Comparison of ENCODE assay signal across 9 cellular contexts in genomic region chr1:21490774-21491482, GRCh38. TPM values are rescaled to one million over a fixed set of nuclear protein-coding genes. Genes with fewer than 3 reads are reported as not detected.
DNase-seq lines count a peak whose midpoint lies in the region; ATAC-seq and TF ChIP-seq lines count a peak whose summit lies in the region.
"Had no signal": no experiment of that assay in that cellular context is flagged by ENCODE, and none has a peak within 500 bp of the region (broad histone marks: within the 10 kb centered on the region; RNA-seq: fewer than 3 reads in every experiment).

No MANE protein-coding gene starts in this region.

- H3K36me3 Mint-ChIP-seq in activated CD4-positive, alpha-beta T cell treated with anti-CD3 and anti-CD28 coated beads, Interleukin-2, amount 10 ng/mL, durations not matched to agents 7 days and 5 days (ENCODE audit: low read depth), result no peaks in the 10 kb centered on the region
- H3K36me3 Mint-ChIP-seq in naive B cell, result peaks cover 0 to 8% of the 10 kb centered on the region in 2 donors
- H3K36me3 Mint-ChIP-seq: activated naive CD8-positive, alpha-beta T cell had no signal

- no peaks in the 10 kb centered on the region for H3K36me3 ChIP-seq in brain microvascular endothelial cell (replicated peaks)

- in situ Hi-C loops in brain microvascular endothelial cell (cut with HindIII; ENCODE audit: low pct_ligation_motif_present, low sequenced_read_pairs), result no loop called here

- no peak overlapping the region for H3K4me3 Mint-ChIP-seq in activated CD4-positive, alpha-beta T cell treated with anti-CD3 and anti-CD28 coated beads, Interleukin-2, amount 10 ng/mL, durations not matched to agents 7 days and 5 days
- H3K4me3 Mint-ChIP-seq in naive B cell, result no peak overlapping the region
- H3K4me3 Mint-ChIP-seq: activated naive CD8-positive, alpha-beta T cell had no signal

- no peak overlapping the region for H3K4me3 ChIP-seq in brain microvascular endothelial cell (ENCODE audit: low read depth, low read length)

- no peak overlapping the region for H3K27ac Mint-ChIP-seq in activated CD4-positive, alpha-beta T cell treated with anti-CD3 and anti-CD28 coated beads, Interleukin-2, amount 10 ng/mL, durations not matched to agents 7 days and 5 days
- H3K27ac Mint-ChIP-seq in naive B cell, result no peak overlapping the region
- H3K27ac Mint-ChIP-seq: activated naive CD8-positive, alpha-beta T cell had no signal

- no peaks in the 10 kb centered on the region for H3K9me3 Mint-ChIP-seq in activated CD4-positive, alpha-beta T cell treated with anti-CD3 and anti-CD28 coated beads, Interleukin-2, amount 10 ng/mL, durations not matched to agents 7 days and 5 days
- peaks cover 0 to 8% (median 3%) of the 10 kb centered on the region in 7 donors for H3K9me3 Mint-ChIP-seq in naive B cell

- peaks cover 11% of the 10 kb centered on the region for H3K4me1 Mint-ChIP-seq in activated CD4-positive, alpha-beta T cell treated with anti-CD3 and anti-CD28 coated beads, Interleukin-2, amount 10 ng/mL, durations not matched to agents 7 days and 5 days
- H3K4me1 Mint-ChIP-seq in naive B cell, result peaks cover 9 to 19% (median 14%) of the 10 kb centered on the region in 3 donors

- no peak overlapping the region for H3K27ac ChIP-seq in brain microvascular endothelial cell

- H3K27me3 ChIP-seq in brain microvascular endothelial cell (replicated peaks), result peaks cover 2% of the 10 kb centered on the region

- peak; percentile 75 for TF ChIP-seq CTCF in brain microvascular endothelial cell (IDR thresholded peaks at IDR 0.05; ENCODE audit: low read depth, low read length, missing control alignments)

- POLR2A ChIA-PET in activated CD4-positive, alpha-beta T cell treated with anti-CD3 and anti-CD28 coated beads, Interleukin-2, amount 10 ng/mL, durations not matched to agents 7 days and 5 days (lab: Charles Lee), result no interaction called here

- CTCF ChIA-PET in activated CD4-positive, alpha-beta T cell treated with anti-CD3 and anti-CD28 coated beads, Interleukin-2, amount 10 ng/mL, durations not matched to agents 7 days and 5 days (lab: Charles Lee), result interaction anchor here (0.8 to 1.4 kb wide), 2 partner anchors 9 to 70 kb away, joined by 3 read pairs; no protein-coding TSS in a partner anchor

- DNase-seq in activated CD4-positive, alpha-beta T cell treated with anti-CD3 and anti-CD28 coated beads, Interleukin-2, amount 10 ng/mL, durations not matched to agents 7 days and 5 days, result peak; percentile 21
- DNase-seq in activated CD4-positive, alpha-beta T cell treated with anti-CD3 and anti-CD28 coated beads for 4 hours, result no peak
- DNase-seq in NCI-H226 (peak; percentile 49), brain microvascular endothelial cell (peak; percentile 78), naive B cell (no peak), 8988T (no peak)

- H3K27me3 Mint-ChIP-seq in activated CD4-positive, alpha-beta T cell treated with anti-CD3 and anti-CD28 coated beads, Interleukin-2, amount 10 ng/mL, durations not matched to agents 7 days and 5 days, result peaks cover 18% of the 10 kb centered on the region
- H3K27me3 Mint-ChIP-seq in naive B cell, result peaks cover 16 to 22% (median 18%) of the 10 kb centered on the region in 3 donors

- peak; percentile 35 to 39 for ATAC-seq in naive B cell (ENCODE audit: low read depth in 2 of 2)
- no peak for ATAC-seq in HG03097 (IDR thresholded peaks at IDR 0.05; ENCODE audit: low FRiP score, unreplicated experiment)
- ATAC-seq in HG03159 (IDR thresholded peaks at IDR 0.05; ENCODE audit: unreplicated experiment), result no peak

RNA-seq across cellular contexts. Expression of gene ALPL, which starts 18.3 kb away (rescaled TPM):
- total RNA-seq in activated CD4-positive, alpha-beta T cell treated with anti-CD3 and anti-CD28 coated beads, Interleukin-2, amount 10 ng/mL, durations not matched to agents 7 days and 5 days, result not detected
- 1 to 10 TPM in 1 of 6 donors, under 1 TPM in 3, not detected in 2; 0.53 to 1.8 (median 0.66) TPM for polyA plus RNA-seq in naive B cell (ENCODE audit: low read depth in 6 of 6)

RNA-seq across cellular contexts. Expression of gene NBPF3, which starts 51.0 kb away (rescaled TPM):
- total RNA-seq in activated CD4-positive, alpha-beta T cell treated with anti-CD3 and anti-CD28 coated beads, Interleukin-2, amount 10 ng/mL, durations not matched to agents 7 days and 5 days, result 1 to 10 TPM; 6.1 to 6.2 TPM
- polyA plus RNA-seq in naive B cell (ENCODE audit: low read depth in 6 of 6), result 1 to 10 TPM in 1 of 6 donors, under 1 TPM in 4, not detected in 1; 0.29 to 2.1 (median 0.43) TPM

Comparison
In these comparisons a context has a peak if more than half of its experiments do, and no peak if none do; other contexts are left out.
1. DNase-seq: peak in activated CD4-positive, alpha-beta T cell treated with anti-CD3 and anti-CD28 coated beads, Interleukin-2, amount 10 ng/mL, durations not matched to agents 7 days and 5 days (single experiment), NCI-H226 (single experiment) and brain microvascular endothelial cell (single experiment); none in activated CD4-positive, alpha-beta T cell treated with anti-CD3 and anti-CD28 coated beads for 4 hours (0 of 2), naive B cell (single experiment) and 8988T (single experiment).
2. ATAC-seq: peak in naive B cell (2 of 2); none in HG03097 (single experiment) and HG03159 (single experiment).